ENCODE assay signal across 8 cellular contexts in the genomic region with DNA sequence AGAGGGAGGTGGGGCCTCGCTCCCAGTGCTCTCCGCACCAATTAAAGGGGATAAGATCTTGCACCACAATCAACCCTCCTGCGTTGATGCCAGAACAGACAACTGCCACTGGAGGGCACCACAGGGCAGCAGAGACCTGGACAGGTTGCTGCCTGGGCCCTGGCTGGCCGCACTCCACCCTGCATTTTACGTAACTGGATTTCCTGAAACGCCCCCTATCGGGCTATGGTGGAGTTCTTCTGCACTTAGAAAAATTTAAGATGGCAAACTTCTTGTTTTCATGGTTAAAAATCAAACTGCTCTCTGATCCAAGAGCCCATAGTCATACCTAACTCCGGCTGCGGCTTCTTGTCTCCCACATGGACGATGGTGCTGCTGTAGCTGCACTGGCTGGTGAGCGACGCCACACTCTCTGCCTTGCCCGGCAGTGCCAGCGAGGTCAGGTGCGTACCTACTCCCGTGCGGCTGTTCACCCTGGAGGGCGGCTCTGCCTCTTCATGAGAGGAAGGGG. TPM values are rescaled to one million over a fixed set of nuclear protein-coding genes. Genes with fewer than 3 reads are reported as not detected.
DNase-seq lines count a peak whose midpoint lies in the region; ATAC-seq and TF ChIP-seq lines count a peak whose summit lies in the region.

No MANE protein-coding gene starts in this region.

- peak; percentile 98 for DNase-seq in H7
- DNase-seq in NCI-H2227 treated with DMSO at 0.1 percent for 48 hours (lab: John Stamatoyannopoulos, UW), result peak; percentile 75
- peak; percentile 67 to 89 for DNase-seq in T47D (ENCODE audit: low read depth in 1 of 2, low spot score in 1 of 2)
- peak; percentile 89 for DNase-seq in kidney glomerular epithelial cell (lab: John Stamatoyannopoulos, UW)
- DNase-seq in stimulated activated CD4-positive, alpha-beta T cell treated with anti-CD3 and anti-CD28 coated beads, TNF-alpha, amount 100 ng/mL, for 24 hours (ENCODE audit: low read depth in 3 of 3), result peak; percentile 46 to 68 (median 47)

- no peak overlapping the region for H3K27ac ChIP-seq in C4-2B
- H3K27ac ChIP-seq in VCaP, result no peak overlapping the region

- peaks cover 3% of the 10 kb centered on the region for H3K36me3 ChIP-seq in H7 (replicated peaks; ENCODE audit: control insufficient read depth, insufficient read depth, low read length)

- TF ChIP-seq CTCF in C4-2B (conservative IDR thresholded peaks at IDR 0.05), result peak; percentile 98
- peak; percentile 99 for TF ChIP-seq CTCF in VCaP (conservative IDR thresholded peaks at IDR 0.05)

- H3K4me3 ChIP-seq in H7 (ENCODE audit: insufficient read depth, low read depth, low read length), result no peak overlapping the region

- H3K27me3 ChIP-seq in H7 (ENCODE audit: control insufficient read depth, insufficient read depth, low read length), result no peaks in the 10 kb centered on the region

- in situ Hi-C loops in T47D (cut with HindIII; ENCODE audit: low pct_unique_long_range_greater_than_20kb, low sequenced_read_pairs), result no loop called here

- ATAC-seq in GM19324 (IDR thresholded peaks at IDR 0.05; ENCODE audit: low FRiP score, unreplicated experiment), result no peak

RNA-seq across cellular contexts. Expression of gene HES6, which starts 16.8 kb away (rescaled TPM):
- 52.2 and 67.4 TPM in 2 replicates for total RNA-seq in H7 (2014; rRNA removed; shearing (Covaris generic))

RNA-seq across cellular contexts. Expression of gene PER2, which starts 31.8 kb away (rescaled TPM):
- 3.6 and 4.8 TPM in 2 replicates for total RNA-seq in H7 (2014; rRNA removed; shearing (Covaris generic))

RNA-seq across cellular contexts. Expression of gene ILKAP, which starts 53.2 kb away (rescaled TPM):
- 12.8 and 18.5 TPM in 2 replicates for total RNA-seq in H7 (2014; rRNA removed; shearing (Covaris generic))

Comparison
In these comparisons a context has a peak if more than half of its experiments do, and no peak if none do; other contexts are left out.
1. DNase-seq: peak in every context shown above with its lines; median percentile 98 in H7; 89 in kidney glomerular epithelial cell; 78 in T47D; 75 in NCI-H2227 treated with DMSO at 0.1 percent for 48 hours; 47 in stimulated activated CD4-positive, alpha-beta T cell treated with anti-CD3 and anti-CD28 coated beads, TNF-alpha, amount 100 ng/mL, for 24 hours.